8 cellular contexts compared by ENCODE assay signal in genomic region chr7:99312316-99313203, GRCh38. TPM values are rescaled to one million over a fixed set of nuclear protein-coding genes. Genes with fewer than 3 reads are reported as not detected.
DNase-seq lines count a peak whose midpoint lies in the region; ATAC-seq, FAIRE-seq and TF ChIP-seq lines count a peak whose summit lies in the region.

No MANE protein-coding gene starts in this region.

- no peaks in the 10 kb centered on the region for H3K9me3 Mint-ChIP-seq in activated T-helper 17 cell treated with anti-CD3 and anti-CD28 coated beads, Interleukin-2, amount 50 U/mL, for 72 hours
- H3K9me3 Mint-ChIP-seq in osteocyte (ENCODE audit: unreplicated experiment): peaks cover 5% of the 10 kb centered on the region

- peak; percentile 77 for TF ChIP-seq CTCF in D721Med (IDR thresholded peaks at IDR 0.05; ENCODE audit: insufficient read depth, missing control alignments)
- peak; percentile 93 for TF ChIP-seq CTCF in RWPE2 (IDR thresholded peaks at IDR 0.05; ENCODE audit: poor library complexity, severe bottlenecking)
- peak; percentile 78 for TF ChIP-seq CTCF in foreskin fibroblast (IDR thresholded peaks at IDR 0.05; ENCODE audit: low read depth, low read length)
- peak; percentile 92 for TF ChIP-seq CTCF in osteocyte (IDR thresholded peaks at IDR 0.05)
- peak; percentile 83 to 88 for TF ChIP-seq CTCF in tibial artery (IDR thresholded peaks at IDR 0.05)

- no peaks in the 10 kb centered on the region for H3K27me3 ChIP-seq in RWPE2 (ENCODE audit: insufficient read depth, poor library complexity, severe bottlenecking)
- no peaks in the 10 kb centered on the region for H3K27me3 ChIP-seq in tibial artery

- peaks cover 9% of the 10 kb centered on the region for H3K27me3 Mint-ChIP-seq in activated T-helper 17 cell treated with anti-CD3 and anti-CD28 coated beads, Interleukin-2, amount 50 U/mL, for 72 hours
- peaks cover 4% of the 10 kb centered on the region for H3K27me3 Mint-ChIP-seq in osteocyte (ENCODE audit: unreplicated experiment)

- H3K36me3 ChIP-seq in RWPE2 (ENCODE audit: low read depth): no peaks in the 10 kb centered on the region
- H3K36me3 ChIP-seq in tibial artery: no peaks in the 10 kb centered on the region

- H3K4me3 Mint-ChIP-seq in activated T-helper 17 cell treated with anti-CD3 and anti-CD28 coated beads, Interleukin-2, amount 50 U/mL, for 72 hours: no peak overlapping the region
- no peak overlapping the region for H3K4me3 Mint-ChIP-seq in osteocyte (ENCODE audit: unreplicated experiment)

- H3K9me3 ChIP-seq in RWPE2 (ENCODE audit: severe bottlenecking) (no peaks in the 10 kb centered on the region), tibial artery (peaks cover 0 to 10% (median 0%) of the 10 kb centered on the region in 3 donors)

- peak; percentile 54; the same call in 1 of the 3 replicates for ATAC-seq in RWPE2 (ENCODE audit: low read depth)
- peak; percentile 32 for ATAC-seq in activated T-helper 17 cell treated with anti-CD3 and anti-CD28 coated beads, Interleukin-2, amount 50 U/mL, for 72 hours (replicated peaks)
- no peak for ATAC-seq in HG03571 (IDR thresholded peaks at IDR 0.05; ENCODE audit: unreplicated experiment)

- no peaks in the 10 kb centered on the region for H3K36me3 Mint-ChIP-seq in activated T-helper 17 cell treated with anti-CD3 and anti-CD28 coated beads, Interleukin-2, amount 50 U/mL, for 72 hours (ENCODE audit: low read depth)
- H3K36me3 Mint-ChIP-seq in osteocyte (ENCODE audit: unreplicated experiment): peaks cover 2% of the 10 kb centered on the region

- H3K4me1 Mint-ChIP-seq in activated T-helper 17 cell treated with anti-CD3 and anti-CD28 coated beads, Interleukin-2, amount 50 U/mL, for 72 hours: peaks cover 6% of the 10 kb centered on the region
- H3K4me1 Mint-ChIP-seq in osteocyte (ENCODE audit: unreplicated experiment): peaks cover 5% of the 10 kb centered on the region

- H3K4me3 ChIP-seq in RWPE2 (ENCODE audit: severe bottlenecking): no peak overlapping the region
- H3K4me3 ChIP-seq in foreskin fibroblast (ENCODE audit: low read depth in 1 of 2, low read length in 2 of 2): no peak overlapping the region
- H3K4me3 ChIP-seq in tibial artery: no peak overlapping the region

- H3K27ac ChIP-seq in RWPE2 (ENCODE audit: poor library complexity, severe bottlenecking) (no peak overlapping the region), tibial artery (peak overlapping the region; percentile 58 to 69)

- no peak overlapping the region for H3K27ac Mint-ChIP-seq in activated T-helper 17 cell treated with anti-CD3 and anti-CD28 coated beads, Interleukin-2, amount 50 U/mL, for 72 hours
- no peak overlapping the region for H3K27ac Mint-ChIP-seq in osteocyte (ENCODE audit: unreplicated experiment)

- intact Hi-C loops in tibial artery (cut with DNase I; ENCODE audit: low total_unique reads): loop anchor here (5.0 kb wide), 1 partner anchor 170 kb away; the partner anchor contains the start of gene SMURF1

- peak; percentile 57 for DNase-seq in D721Med (ENCODE audit: insufficient read length, low spot score)
- peak; percentile 78 for DNase-seq in HuH-7 (ENCODE audit: low spot score)
- DNase-seq in RWPE2 (ENCODE audit: low spot score): no peak
- DNase-seq in foreskin fibroblast: peak; percentile 29 to 82
- DNase-seq in osteocyte (ENCODE audit: extremely low spot score, unreplicated experiment): peak; percentile 87
- peak; percentile 79 to 80 for DNase-seq in tibial artery

- H3K4me1 ChIP-seq in RWPE2 (ENCODE audit: insufficient read depth, poor library complexity, severe bottlenecking) (no peaks in the 10 kb centered on the region), tibial artery (peaks cover 0 to 22% (median 12%) of the 10 kb centered on the region in 4 donors)

- no peak for FAIRE-seq in D721Med (lab: Jason Lieb, UNC)

RNA-seq across cellular contexts. Expression of gene ARPC1A, which starts 13.1 kb away (rescaled TPM):
- total RNA-seq in activated T-helper 17 cell treated with anti-CD3 and anti-CD28 coated beads, Interleukin-2, amount 50 U/mL, for 72 hours: 10 to 100 TPM; 47.4 to 74.1 TPM
- 103 and 105 TPM in 2 replicates for total RNA-seq in osteocyte

RNA-seq across cellular contexts. Expression of gene MYH16, which starts 39.9 kb away (rescaled TPM):
- total RNA-seq in activated T-helper 17 cell treated with anti-CD3 and anti-CD28 coated beads, Interleukin-2, amount 50 U/mL, for 72 hours: not detected
- total RNA-seq in osteocyte: not detected in 2 replicates
